ENCODE assay signal across 10 cellular contexts in the genomic region with DNA sequence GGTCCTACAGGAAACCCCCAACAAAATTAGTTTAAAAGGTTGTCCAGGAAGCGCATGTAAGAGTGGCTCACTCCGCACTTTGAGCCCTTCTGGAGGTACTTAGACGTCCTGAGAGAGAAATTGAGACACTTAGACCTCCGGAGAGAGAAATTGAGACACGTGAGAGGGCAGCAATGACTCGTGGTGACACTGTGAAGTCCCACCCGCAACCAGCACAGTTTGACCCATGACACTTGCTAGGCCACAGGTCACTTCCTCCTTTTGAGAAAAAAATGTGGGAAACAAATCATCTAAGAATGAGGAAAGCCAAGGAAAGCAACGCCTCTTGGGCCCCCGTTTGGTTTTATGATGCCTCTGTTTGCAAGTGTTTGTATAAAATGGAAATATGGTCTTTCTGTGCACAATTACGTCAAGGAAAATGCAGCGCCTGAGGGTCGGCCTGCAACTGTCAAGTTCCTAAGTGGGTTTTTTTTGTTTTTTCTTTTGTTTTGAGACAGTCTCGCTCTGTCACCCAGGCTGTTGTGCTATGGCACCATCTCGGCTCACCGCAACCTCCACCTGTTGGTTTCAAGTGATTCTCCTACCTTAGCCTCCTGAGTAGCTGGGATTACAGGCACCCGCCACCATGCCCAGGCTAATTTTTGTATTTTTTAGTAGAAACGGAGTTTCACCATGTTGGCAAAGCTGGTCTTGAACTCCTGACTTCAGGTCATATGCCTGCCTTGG. TPM values are rescaled to one million over a fixed set of nuclear protein-coding genes. Genes with fewer than 3 reads are reported as not detected.
DNase-seq lines count a peak whose midpoint lies in the region; ATAC-seq and TF ChIP-seq lines count a peak whose summit lies in the region.
"Had no signal": no experiment of that assay in that cellular context is flagged by ENCODE, and none has a peak within 500 bp of the region (broad histone marks: within the 10 kb centered on the region; RNA-seq: fewer than 3 reads in every experiment).

No MANE protein-coding gene starts in this region.

- no peak for ATAC-seq in CD8-positive, alpha-beta T cell
- ATAC-seq in T-cell (replicated peaks in 1 of 4): no peak
- peak; percentile 67 for ATAC-seq in left lung
- no peak for ATAC-seq in HG03442 (IDR thresholded peaks at IDR 0.05; ENCODE audit: unreplicated experiment)

- H3K4me1 Mint-ChIP-seq in CD8-positive, alpha-beta T cell (ENCODE audit: low read depth): peaks cover 13% of the 10 kb centered on the region
- H3K4me1 Mint-ChIP-seq in T-cell (peaks cover 5 to 22% (median 16%) of the 10 kb centered on the region in 3 donors), type B pancreatic cell (ENCODE audit: unreplicated experiment) (peaks cover 5% of the 10 kb centered on the region)

- intact Hi-C loops in CD8-positive, alpha-beta T cell (cut with DNase I, micrococcal nuclease): no loop called here
- intact Hi-C loops in left lung (cut with DNase I): no loop called here

- no peaks in the 10 kb centered on the region for H3K27me3 ChIP-seq in CD8-positive, alpha-beta T cell (ENCODE audit: insufficient read depth, low read length)
- H3K27me3 ChIP-seq in left lung: peaks cover 0 to 5% of the 10 kb centered on the region in 2 donors

- no peak for DNase-seq in CD8-positive, alpha-beta T cell
- DNase-seq in T-cell (no peak), left lung (peak; percentile 17 to 64), RKO (ENCODE audit: low spot score) (no peak), type B pancreatic cell (ENCODE audit: extremely low spot score, unreplicated experiment) (no peak)
- DNase-seq: activated CD4-positive, alpha-beta T cell treated with anti-CD3 and anti-CD28 coated beads, Interleukin-2, amount 50 U/mL, for 1 hour; activated gamma-delta T cell treated with Interleukin-2 at 50 U/mL for 16 hours; central memory CD4-positive, alpha-beta T cell; T-helper 2 cell had no signal

- H3K9me3 ChIP-seq in CD8-positive, alpha-beta T cell (ENCODE audit: low read length): no peaks in the 10 kb centered on the region
- H3K9me3 ChIP-seq in left lung: no peaks in the 10 kb centered on the region

- peaks cover 3% of the 10 kb centered on the region for H3K36me3 Mint-ChIP-seq in CD8-positive, alpha-beta T cell
- H3K36me3 Mint-ChIP-seq in T-cell: no peaks in the 10 kb centered on the region
- H3K36me3 Mint-ChIP-seq in type B pancreatic cell: no peaks in the 10 kb centered on the region

- H3K4me1 ChIP-seq in CD8-positive, alpha-beta T cell (ENCODE audit: insufficient read depth, low read length): peaks cover 8% of the 10 kb centered on the region
- no peaks in the 10 kb centered on the region for H3K4me1 ChIP-seq in left lung

- no peak for TF ChIP-seq CTCF in CD8-positive, alpha-beta T cell (IDR thresholded peaks at IDR 0.05)
- TF ChIP-seq CTCF in left lung (IDR thresholded peaks at IDR 0.05) (no peak), type B pancreatic cell (conservative IDR thresholded peaks at IDR 0.05) (no peak)

- no peak overlapping the region for H3K27ac Mint-ChIP-seq in CD8-positive, alpha-beta T cell
- H3K27ac Mint-ChIP-seq in T-cell (peak overlapping the region in 1 of 2 donors; percentile 91), type B pancreatic cell (no peak overlapping the region)

- CTCF ChIA-PET in CD8-positive, alpha-beta T cell (lab: Charles Lee): interaction anchor here (0.6 to 2.1 kb wide), 5 partner anchors 11 to 491 kb away, joined by 3 to 11 read pairs (median 6); no protein-coding TSS in a partner anchor
- CTCF ChIA-PET in T-cell (lab: Charles Lee): interaction anchor here in 1 of 2 donors (0.6 kb wide), 1 partner anchor 47 kb away, joined by 3 read pairs; no protein-coding TSS in a partner anchor

- no peaks in the 10 kb centered on the region for H3K9me3 Mint-ChIP-seq in CD8-positive, alpha-beta T cell
- H3K9me3 Mint-ChIP-seq in T-cell (no peaks in the 10 kb centered on the region), type B pancreatic cell (no peaks in the 10 kb centered on the region)

- no peaks in the 10 kb centered on the region for H3K36me3 ChIP-seq in CD8-positive, alpha-beta T cell (ENCODE audit: insufficient read depth, low read length)
- no peaks in the 10 kb centered on the region for H3K36me3 ChIP-seq in left lung

- no peak overlapping the region for H3K4me3 ChIP-seq in CD8-positive, alpha-beta T cell (ENCODE audit: low read depth, low read length)
- no peak overlapping the region for H3K4me3 ChIP-seq in left lung

- peak overlapping the region; percentile 31 for H3K4me3 Mint-ChIP-seq in CD8-positive, alpha-beta T cell
- H3K4me3 Mint-ChIP-seq in T-cell: peak overlapping the region in 2 of 3 donors; percentile 87 to 91
- no peak overlapping the region for H3K4me3 Mint-ChIP-seq in type B pancreatic cell

- no peak overlapping the region for H3K27ac ChIP-seq in CD8-positive, alpha-beta T cell (ENCODE audit: low read depth, low read length)
- H3K27ac ChIP-seq in left lung: no peak overlapping the region

- H3K27me3 Mint-ChIP-seq in CD8-positive, alpha-beta T cell (ENCODE audit: low read depth): no peaks in the 10 kb centered on the region
- no peaks in the 10 kb centered on the region for H3K27me3 Mint-ChIP-seq in T-cell
- H3K27me3 Mint-ChIP-seq in type B pancreatic cell: peaks cover 46% of the 10 kb centered on the region

- POLR2A ChIA-PET in CD8-positive, alpha-beta T cell (lab: Charles Lee): interaction anchor here (0.8 kb wide), 1 partner anchor 13 kb away, joined by 3 read pairs; no protein-coding TSS in a partner anchor
- POLR2A ChIA-PET in T-cell (lab: Charles Lee): no interaction called here

RNA-seq across cellular contexts. Expression of gene CDCA4, which starts 13.6 kb away (rescaled TPM):
- 10 to 100 TPM; 20.2 to 22.9 TPM for total RNA-seq in CD8-positive, alpha-beta T cell
- 10 to 100 TPM; 13.0 to 20.1 (median 15.8) TPM for total RNA-seq in T-cell
- total RNA-seq in left lung: 1 to 10 TPM; 9.4 to 9.6 TPM
- total RNA-seq in type B pancreatic cell (ENCODE audit: low replicate concordance): 21.2 and 29.7 TPM in 2 replicates

RNA-seq across cellular contexts. Expression of gene GPR132, which starts 30.8 kb away (rescaled TPM):
- 100 to 1,000 TPM in 1 of 2 experiments, 10 to 100 TPM in 1; 91.8 to 101 TPM for total RNA-seq in CD8-positive, alpha-beta T cell
- total RNA-seq in T-cell: 10 to 100 TPM; 47.0 to 58.0 (median 49.7) TPM
- 10 to 100 TPM in 1 of 2 donors, 1 to 10 TPM in 1; 1.9 to 10.4 TPM for total RNA-seq in left lung
- total RNA-seq in type B pancreatic cell (ENCODE audit: low replicate concordance): 0.24 and 0.33 TPM in 2 replicates

RNA-seq across cellular contexts. Expression of gene CLBA1, which starts 48.9 kb away (rescaled TPM):
- total RNA-seq in CD8-positive, alpha-beta T cell: 1 to 10 TPM in 1 of 2 experiments, under 1 TPM in 1; 0.84 to 1.0 TPM
- total RNA-seq in T-cell (1 to 10 TPM; 1.2 to 3.4 (median 2.7) TPM), left lung (1 to 10 TPM; 7.1 to 8.5 TPM), type B pancreatic cell (ENCODE audit: low replicate concordance) (16.2 and 18.8 TPM in 2 replicates)

RNA-seq across cellular contexts. Expression of gene AHNAK2, which starts 56.3 kb away (rescaled TPM):
- under 1 TPM; 0.06 to 0.14 TPM for total RNA-seq in CD8-positive, alpha-beta T cell
- total RNA-seq in T-cell (under 1 TPM in 3 of 5 donors, not detected in 2; 0.20 to 0.38 (median 0.22) TPM), left lung (10 to 100 TPM; 22.1 to 22.3 TPM), type B pancreatic cell (ENCODE audit: low replicate concordance) (1.1 and 2.0 TPM in 2 replicates)

Comparison
In these comparisons a context has a peak if more than half of its experiments do, and no peak if none do; other contexts are left out.
1. DNase-seq: peak in left lung (2 of 2); none in CD8-positive, alpha-beta T cell (0 of 7), T-cell (0 of 34), RKO (single experiment) and type B pancreatic cell (single experiment).
2. RNA of gene GPR132, which starts 30.8 kb away (total RNA-seq): 91.8 to 101 TPM in CD8-positive, alpha-beta T cell and 47.0 to 58.0 TPM in T-cell; 1.9 to 10.4 TPM in left lung and 0.24 to 0.33 TPM in type B pancreatic cell; every median in the first group is over 4 times any median in the second.